24 cellular contexts compared by ENCODE assay signal in the genomic region with DNA sequence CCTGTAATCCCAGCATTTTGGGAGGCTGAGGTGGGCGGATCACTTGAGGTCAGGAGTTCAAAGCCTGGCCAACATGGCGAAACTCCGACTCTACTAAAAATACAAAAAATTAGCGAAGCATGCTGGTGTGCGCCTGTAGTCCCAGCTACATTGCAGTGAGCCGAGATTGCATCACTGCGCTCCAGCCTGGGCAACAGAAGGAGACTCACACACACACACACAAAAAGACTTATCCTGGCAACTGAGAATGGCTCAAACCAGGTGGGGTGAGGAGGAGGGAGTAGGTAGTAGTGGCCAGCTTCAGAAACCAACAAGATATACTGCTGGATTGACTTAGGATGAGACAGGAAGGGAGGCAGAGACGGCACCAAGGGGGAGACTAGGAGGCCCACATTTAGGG.
"Had no signal": no experiment of that assay in that cellular context is flagged by ENCODE, and none has a peak within 500 bp of the region (broad histone marks: within the 10 kb centered on the region; RNA-seq: fewer than 3 reads in every experiment).

No MANE protein-coding gene starts in this region.

- H3K36me3 Mint-ChIP-seq: immature natural killer cell; stimulated activated naive B cell treated with anti-CD40 and anti-IgM and Interleukin-4, amounts not matched to agents 10 μg/mL and 1 μg/mL and 100 μg/mL, for 72 hours had no signal

- ATAC-seq: left colon; left ventricle myocardium superior; lower lobe of right lung; naive thymus-derived CD8-positive, alpha-beta T cell; psoas muscle; right cardiac atrium; stimulated activated naive B cell treated with anti-CD40 and anti-IgM and Interleukin-4, amounts not matched to agents 10 μg/mL and 1 μg/mL and 100 μg/mL, for 72 hours had no signal

- H3K36me3 ChIP-seq: esophagus squamous epithelium, lower lobe of right lung, ovary, spleen, transverse colon, vagina had no signal

- DNase-seq: effector memory CD4-positive, alpha-beta T cell; erythroblast; esophagus squamous epithelium; hypothalamus; immature natural killer cell; kidney glomerular epithelial cell; left colon; left ventricle myocardium superior; lower lobe of right lung; naive thymus-derived CD8-positive, alpha-beta T cell; occipital lobe; ovary; psoas muscle; right cardiac atrium; spleen; stimulated activated naive B cell treated with anti-CD40 and anti-IgM and Interleukin-4, amounts not matched to agents 10 μg/mL and 1 μg/mL and 100 μg/mL, for 72 hours; transverse colon had no signal

- H3K27ac Mint-ChIP-seq: dendritic cell treated with granulocyte-macrophage colony-stimulating factor and Interleukin-4, amounts not matched to agents 40 ng/mL and 50 ng/mL, for 4 days; stimulated activated naive B cell treated with anti-CD40 and anti-IgM and Interleukin-4, amounts not matched to agents 10 μg/mL and 1 μg/mL and 100 μg/mL, for 72 hours; stimulated activated naive CD8-positive, alpha-beta T cell treated with anti-CD3 and anti-CD28 coated beads, Interleukin-15, Interleukin-2, amounts not matched to agents 100 ng/mL and 50 ng/mL, for 24 hours had no signal

- H3K4me3 Mint-ChIP-seq: dendritic cell treated with granulocyte-macrophage colony-stimulating factor and Interleukin-4, amounts not matched to agents 40 ng/mL and 50 ng/mL, for 4 days; immature natural killer cell; naive thymus-derived CD8-positive, alpha-beta T cell; stimulated activated naive B cell treated with anti-CD40 and anti-IgM and Interleukin-4, amounts not matched to agents 10 μg/mL and 1 μg/mL and 100 μg/mL, for 72 hours; stimulated activated naive CD8-positive, alpha-beta T cell treated with anti-CD3 and anti-CD28 coated beads, Interleukin-15, Interleukin-2, amounts not matched to agents 100 ng/mL and 50 ng/mL, for 24 hours had no signal

- H3K4me1 ChIP-seq: esophagus squamous epithelium, lower lobe of right lung, psoas muscle, spleen, transverse colon, vagina had no signal

- H3K4me3 ChIP-seq: esophagus squamous epithelium, lower lobe of right lung, ovary, psoas muscle, skin epidermis, spleen, transverse colon, vagina had no signal

- H3K27me3 ChIP-seq: esophagus squamous epithelium, ovary, spleen, transverse colon, vagina had no signal

- H3K27ac ChIP-seq: esophagus squamous epithelium, lower lobe of right lung, ovary, psoas muscle, skin epidermis, spleen, transverse colon, vagina had no signal

- H3K9me3 ChIP-seq: esophagus squamous epithelium, lower lobe of right lung, ovary, psoas muscle, spleen, transverse colon, vagina had no signal

- H3K9me3 Mint-ChIP-seq: dendritic cell treated with granulocyte-macrophage colony-stimulating factor and Interleukin-4, amounts not matched to agents 40 ng/mL and 50 ng/mL, for 4 days; immature natural killer cell; naive thymus-derived CD8-positive, alpha-beta T cell; stimulated activated naive B cell treated with anti-CD40 and anti-IgM and Interleukin-4, amounts not matched to agents 10 μg/mL and 1 μg/mL and 100 μg/mL, for 72 hours; stimulated activated naive CD8-positive, alpha-beta T cell treated with anti-CD3 and anti-CD28 coated beads, Interleukin-15, Interleukin-2, amounts not matched to agents 100 ng/mL and 50 ng/mL, for 24 hours had no signal

- H3K4me1 Mint-ChIP-seq: immature natural killer cell; stimulated activated naive B cell treated with anti-CD40 and anti-IgM and Interleukin-4, amounts not matched to agents 10 μg/mL and 1 μg/mL and 100 μg/mL, for 72 hours had no signal

- H3K27me3 Mint-ChIP-seq: stimulated activated naive CD8-positive, alpha-beta T cell treated with anti-CD3 and anti-CD28 coated beads, Interleukin-15, Interleukin-2, amounts not matched to agents 100 ng/mL and 50 ng/mL, for 24 hours had no signal

- FAIRE-seq: colon, endometrium, frontal cortex had no signal
